In genomic region chr2:219551863-219552381, GRCh38 we compare ENCODE assay signal across 6 cellular contexts. TPM values are rescaled to one million over a fixed set of nuclear protein-coding genes. Genes with fewer than 3 reads are reported as not detected.
A peak's percentile ranks its signal among the peaks of the same experiment; 100 is the strongest.
DNase-seq lines count a peak whose midpoint lies in the region; ATAC-seq and TF ChIP-seq lines count a peak whose summit lies in the region.

No MANE protein-coding gene starts in this region.

- ATAC-seq in HG03097 (IDR thresholded peaks at IDR 0.05; ENCODE audit: low FRiP score, unreplicated experiment) (peak; percentile 19), HG03457 (IDR thresholded peaks at IDR 0.05; ENCODE audit: unreplicated experiment) (no peak)

- DNase-seq in MCF 10A (ENCODE audit: unreplicated experiment) (no peak), MV-4-11 (lab: John Stamatoyannopoulos, UW) (no peak)

- POLR2A ChIA-PET in MCF 10A (lab: Yijun Ruan, JAX): interaction anchor here (0.6 to 1.9 kb wide), 4 partner anchors 9 to 509 kb away, joined by 3 to 17 read pairs (median 4); partner anchors contain the start of genes CHPF, OBSL1 and TMEM198

- BruUV-seq in MCF 10A (replicated peaks; lab: Mats Ljungman, UMichigan): no TSS peak

- H3K9me3 ChIP-seq in neuron (ENCODE audit: low read length): no peaks in the 10 kb centered on the region

- H3K27me3 ChIP-seq in neuron (ENCODE audit: insufficient read depth, low read length): no peaks in the 10 kb centered on the region

- H3K4me3 ChIP-seq in GM12875 (ENCODE audit: low read depth, low read length): peak overlapping the region; percentile 47
- peak overlapping the region; percentile 58 for H3K4me3 ChIP-seq in neuron (ENCODE audit: low read length)

- no peaks in the 10 kb centered on the region for H3K36me3 Mint-ChIP-seq in MCF 10A (ENCODE audit: insufficient read depth, unreplicated experiment)

- H3K27ac Mint-ChIP-seq in MCF 10A (ENCODE audit: low read depth, unreplicated experiment): no peak overlapping the region

- TF ChIP-seq CTCF in GM12875 (IDR thresholded peaks at IDR 0.05; ENCODE audit: borderline replicate concordance, insufficient read depth, low read depth, low read length) (no peak), MCF 10A (IDR thresholded peaks at IDR 0.05; ENCODE audit: unreplicated experiment) (no peak)

- peaks cover 30% of the 10 kb centered on the region for H3K36me3 ChIP-seq in neuron (ENCODE audit: insufficient read depth, low read length)

- H3K4me3 Mint-ChIP-seq in MCF 10A (ENCODE audit: unreplicated experiment): peak overlapping the region; percentile 70

- peaks cover 11% of the 10 kb centered on the region for H3K4me1 ChIP-seq in neuron (ENCODE audit: insufficient read depth, low read length)

- CTCF ChIA-PET in MCF 10A (lab: Yijun Ruan, JAX): interaction anchor here (1.2 to 2.0 kb wide), 3 partner anchors 8 to 47 kb away, joined by 3 to 8 read pairs (median 7); no protein-coding TSS in a partner anchor

- intact Hi-C loops in MCF 10A (cut with micrococcal nuclease): no loop called here

- peaks cover 6% of the 10 kb centered on the region for H3K4me1 Mint-ChIP-seq in MCF 10A (ENCODE audit: insufficient read depth, unreplicated experiment)

- no peaks in the 10 kb centered on the region for H3K27me3 Mint-ChIP-seq in MCF 10A (ENCODE audit: insufficient read depth, unreplicated experiment)

- H3K9me3 Mint-ChIP-seq in MCF 10A (ENCODE audit: unreplicated experiment): no peaks in the 10 kb centered on the region

- peak overlapping the region; percentile 41 for H2AFZ ChIP-seq in neuron (ENCODE audit: low read depth, low read length)

RNA-seq across cellular contexts. Expression of gene TMEM198, which starts 8.1 kb away (rescaled TPM):
- 5.3 and 6.3 TPM in 2 replicates for total RNA-seq in MCF 10A (2022)

RNA-seq across cellular contexts. Expression of gene CHPF, which starts 8.3 kb away (rescaled TPM):
- total RNA-seq in MCF 10A (2022): 81.2 and 105 TPM in 2 replicates

RNA-seq across cellular contexts. Expression of gene OBSL1, which starts 19.4 kb away (rescaled TPM):
- total RNA-seq in MCF 10A (2022): 29.0 and 29.8 TPM in 2 replicates

RNA-seq across cellular contexts. Expression of gene INHA, which starts 20.2 kb away (rescaled TPM):
- total RNA-seq in MCF 10A (2022): 1.2 and 2.2 TPM in 2 replicates

RNA-seq across cellular contexts. Expression of gene ASIC4, which starts 37.6 kb away (rescaled TPM):
- 0.17 TPM in 1 of 2 replicates, not detected in the other for total RNA-seq in MCF 10A (2022)
